ENCODE assay signal across 19 cellular contexts in genomic region chr1:205077934-205078311, GRCh38. TPM values are rescaled to one million over a fixed set of nuclear protein-coding genes. Genes with fewer than 3 reads are reported as not detected.
"Had no signal": no experiment of that assay in that cellular context is flagged by ENCODE, and none has a peak within 500 bp of the region (broad histone marks: within the 10 kb centered on the region; RNA-seq: fewer than 3 reads in every experiment).

No MANE protein-coding gene starts in this region.

- H3K27me3 Mint-ChIP-seq: memory B cell, progenitor cell of endocrine pancreas had no signal

- DNase-seq: activated CD4-positive, alpha-beta T cell treated with anti-CD3 and anti-CD28 coated beads, Interleukin-2, amount 50 U/mL, for 48 hours; aorta; brain microvascular endothelial cell; cortex of kidney; effector CD4-positive, alpha-beta T cell; heart left ventricle; left ventricle myocardium inferior; occipital lobe; SK-N-SH; stimulated activated CD4-positive, alpha-beta T cell treated with anti-CD3 and anti-CD28 coated beads, Interleukin-4, amount 100 ng/mL, for 1 hour; stomach had no signal

- H3K27ac ChIP-seq: brain microvascular endothelial cell, heart left ventricle, left ventricle myocardium inferior, right atrium auricular region, stomach had no signal

- H3K9me3 Mint-ChIP-seq: memory B cell; stimulated activated effector memory CD8-positive, alpha-beta T cell treated with anti-CD3 and anti-CD28 coated beads, Interleukin-12 subunit alpha, Interleukin-12 subunit beta, amount 100 ng/mL, for 72 hours; T-helper 2 cell treated with Interferon-gamma antibody and Interleukin-4, amounts not matched to agents 5 μg/mL and 100 μg/mL, for 36 hours had no signal

- H3K9ac ChIP-seq: SK-N-SH had no signal

- H3K4me1 Mint-ChIP-seq: memory B cell; stimulated activated effector memory CD8-positive, alpha-beta T cell treated with anti-CD3 and anti-CD28 coated beads, Interleukin-12 subunit alpha, Interleukin-12 subunit beta, amount 100 ng/mL, for 72 hours had no signal

- ATAC-seq: esophagus mucosa; stimulated activated effector memory CD8-positive, alpha-beta T cell treated with anti-CD3 and anti-CD28 coated beads, Interleukin-12 subunit alpha, Interleukin-12 subunit beta, amount 100 ng/mL, for 72 hours had no signal

- H3K27ac Mint-ChIP-seq: memory B cell; progenitor cell of endocrine pancreas; stimulated activated effector memory CD8-positive, alpha-beta T cell treated with anti-CD3 and anti-CD28 coated beads, Interleukin-12 subunit alpha, Interleukin-12 subunit beta, amount 100 ng/mL, for 72 hours; T-helper 2 cell treated with Interferon-gamma antibody and Interleukin-4, amounts not matched to agents 5 μg/mL and 100 μg/mL, for 36 hours had no signal

- H3K4me3 ChIP-seq: heart left ventricle, left ventricle myocardium inferior, right atrium auricular region, smooth muscle cell, stomach had no signal

- H3K4me1 ChIP-seq: stomach had no signal

- H3K27me3 ChIP-seq: brain microvascular endothelial cell, heart left ventricle, right atrium auricular region, stomach had no signal

- H3K9me3 ChIP-seq: heart left ventricle, left ventricle myocardium inferior, right atrium auricular region, SK-N-SH, stomach had no signal

- H3K36me3 Mint-ChIP-seq: stimulated activated effector memory CD8-positive, alpha-beta T cell treated with anti-CD3 and anti-CD28 coated beads, Interleukin-12 subunit alpha, Interleukin-12 subunit beta, amount 100 ng/mL, for 72 hours had no signal

- H3K4me3 Mint-ChIP-seq: memory B cell; stimulated activated effector memory CD8-positive, alpha-beta T cell treated with anti-CD3 and anti-CD28 coated beads, Interleukin-12 subunit alpha, Interleukin-12 subunit beta, amount 100 ng/mL, for 72 hours; T-helper 2 cell treated with Interferon-gamma antibody and Interleukin-4, amounts not matched to agents 5 μg/mL and 100 μg/mL, for 36 hours had no signal

- H3K36me3 ChIP-seq: brain microvascular endothelial cell, left ventricle myocardium inferior, right atrium auricular region had no signal

RNA-seq across cellular contexts. Expression of gene CNTN2, which starts 34.9 kb away (rescaled TPM):
- total RNA-seq: kidney epithelial cell, progenitor cell of endocrine pancreas, smooth muscle cell had no signal
- polyA plus RNA-seq: aorta, smooth muscle cell had no signal
